ENCODE assay signal across 1 cellular context in genomic region chr3:4888913-4889846, GRCh38.
TF ChIP-seq lines count a peak whose summit lies in the region.

No MANE protein-coding gene starts in this region.

TF ChIP-seq in GM12878, 131 proteins besides CTCF, POLR2A, EP300 and RAD21 (continued from another document and continues in another):
- 0 out of 2 replicates have a peak, but pooled peaks have one; percentile 70 for TF ChIP-seq GATAD2B (conservative IDR thresholded peaks at IDR 0.05; ENCODE audit: low read depth)
- TF ChIP-seq KLF5 (IDR thresholded peaks at IDR 0.05; ENCODE audit: partially characterized antibody) = peak; percentile 30
- peak; percentile 35; the same call in 1 of the 2 replicates for TF ChIP-seq ZNF24 (IDR thresholded peaks at IDR 0.05)
- TF ChIP-seq KDM1A (IDR thresholded peaks at IDR 0.05; ENCODE audit: borderline replicate concordance) = no peak
- no peak for TF ChIP-seq MYB (IDR thresholded peaks at IDR 0.05; ENCODE audit: borderline replicate concordance, low read depth, low read length)
- TF ChIP-seq IRF5 (IDR thresholded peaks at IDR 0.05; ENCODE audit: borderline replicate concordance) = no peak
- TF ChIP-seq WRNIP1 (IDR thresholded peaks at IDR 0.05; ENCODE audit: borderline replicate concordance, low read depth, low read length) = no peak
- TF ChIP-seq STAT1 (conservative IDR thresholded peaks at IDR 0.05) = no peak
- no peak for TF ChIP-seq HDAC6 (IDR thresholded peaks at IDR 0.05; ENCODE audit: unreplicated experiment)
- TF ChIP-seq, protein P1, sequence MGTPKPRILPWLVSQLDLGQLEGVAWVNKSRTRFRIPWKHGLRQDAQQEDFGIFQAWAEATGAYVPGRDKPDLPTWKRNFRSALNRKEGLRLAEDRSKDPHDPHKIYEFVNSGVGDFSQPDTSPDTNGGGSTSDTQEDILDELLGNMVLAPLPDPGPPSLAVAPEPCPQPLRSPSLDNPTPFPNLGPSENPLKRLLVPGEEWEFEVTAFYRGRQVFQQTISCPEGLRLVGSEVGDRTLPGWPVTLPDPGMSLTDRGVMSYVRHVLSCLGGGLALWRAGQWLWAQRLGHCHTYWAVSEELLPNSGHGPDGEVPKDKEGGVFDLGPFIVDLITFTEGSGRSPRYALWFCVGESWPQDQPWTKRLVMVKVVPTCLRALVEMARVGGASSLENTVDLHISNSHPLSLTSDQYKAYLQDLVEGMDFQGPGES (IDR thresholded peaks at IDR 0.05) = no peak
- peak; percentile 56; the same call in 1 of the 2 replicates for TF ChIP-seq PAX5 (IDR thresholded peaks at IDR 0.05; ENCODE audit: borderline replicate concordance, low read depth, low read length)
- peak; percentile 62; the same call in 1 of the 2 replicates for TF ChIP-seq TCF7 (IDR thresholded peaks at IDR 0.05; ENCODE audit: borderline replicate concordance)
- no peak for TF ChIP-seq ZNF384 (IDR thresholded peaks at IDR 0.05; ENCODE audit: borderline replicate concordance, low read depth, low read length)
- no peak for TF ChIP-seq E4F1 (IDR thresholded peaks at IDR 0.05; ENCODE audit: borderline replicate concordance, partially characterized antibody)
- no peak for TF ChIP-seq ZZZ3 (IDR thresholded peaks at IDR 0.05; ENCODE audit: control insufficient read depth, insufficient read length, low read depth)
- peak; percentile 92 for TF ChIP-seq FOXM1 (IDR thresholded peaks at IDR 0.05; ENCODE audit: low read depth, low read length)
- peak; percentile 30 for TF ChIP-seq SP1 (IDR thresholded peaks at IDR 0.05; ENCODE audit: low read depth, low read length)
- TF ChIP-seq TCF12 (IDR thresholded peaks at IDR 0.05; ENCODE audit: low read depth, low read length) = peak; percentile 54; the same call in 1 of the 2 replicates
- TF ChIP-seq CREB1 (IDR thresholded peaks at IDR 0.05; ENCODE audit: low read depth) = peak; percentile 71
- no peak for TF ChIP-seq YBX1 (IDR thresholded peaks at IDR 0.05)
- peak; percentile 64; the same call in 1 of the 2 replicates for TF ChIP-seq ZBED1 (IDR thresholded peaks at IDR 0.05; ENCODE audit: borderline replicate concordance)
- TF ChIP-seq, protein P2, sequence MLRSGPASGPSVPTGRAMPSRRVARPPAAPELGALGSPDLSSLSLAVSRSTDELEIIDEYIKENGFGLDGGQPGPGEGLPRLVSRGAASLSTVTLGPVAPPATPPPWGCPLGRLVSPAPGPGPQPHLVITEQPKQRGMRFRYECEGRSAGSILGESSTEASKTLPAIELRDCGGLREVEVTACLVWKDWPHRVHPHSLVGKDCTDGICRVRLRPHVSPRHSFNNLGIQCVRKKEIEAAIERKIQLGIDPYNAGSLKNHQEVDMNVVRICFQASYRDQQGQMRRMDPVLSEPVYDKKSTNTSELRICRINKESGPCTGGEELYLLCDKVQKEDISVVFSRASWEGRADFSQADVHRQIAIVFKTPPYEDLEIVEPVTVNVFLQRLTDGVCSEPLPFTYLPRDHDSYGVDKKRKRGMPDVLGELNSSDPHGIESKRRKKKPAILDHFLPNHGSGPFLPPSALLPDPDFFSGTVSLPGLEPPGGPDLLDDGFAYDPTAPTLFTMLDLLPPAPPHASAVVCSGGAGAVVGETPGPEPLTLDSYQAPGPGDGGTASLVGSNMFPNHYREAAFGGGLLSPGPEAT (IDR thresholded peaks at IDR 0.05; ENCODE audit: low read depth) = peak; percentile 93
- no peak for TF ChIP-seq KAT2A (conservative IDR thresholded peaks at IDR 0.05; ENCODE audit: control insufficient read depth, low read depth, low read length)
- no peak for TF ChIP-seq NFYA (IDR thresholded peaks at IDR 0.05; ENCODE audit: borderline replicate concordance, low read depth, low read length)
- TF ChIP-seq E2F4 (IDR thresholded peaks at IDR 0.05; ENCODE audit: low read depth, low read length) = no peak
- no peak for TF ChIP-seq ZSCAN29 (IDR thresholded peaks at IDR 0.05)
- TF ChIP-seq YY1 (IDR thresholded peaks at IDR 0.05; ENCODE audit: low read depth, low read length) = peak; percentile 33; the same call in 1 of the 2 replicates
- TF ChIP-seq, protein P3, sequence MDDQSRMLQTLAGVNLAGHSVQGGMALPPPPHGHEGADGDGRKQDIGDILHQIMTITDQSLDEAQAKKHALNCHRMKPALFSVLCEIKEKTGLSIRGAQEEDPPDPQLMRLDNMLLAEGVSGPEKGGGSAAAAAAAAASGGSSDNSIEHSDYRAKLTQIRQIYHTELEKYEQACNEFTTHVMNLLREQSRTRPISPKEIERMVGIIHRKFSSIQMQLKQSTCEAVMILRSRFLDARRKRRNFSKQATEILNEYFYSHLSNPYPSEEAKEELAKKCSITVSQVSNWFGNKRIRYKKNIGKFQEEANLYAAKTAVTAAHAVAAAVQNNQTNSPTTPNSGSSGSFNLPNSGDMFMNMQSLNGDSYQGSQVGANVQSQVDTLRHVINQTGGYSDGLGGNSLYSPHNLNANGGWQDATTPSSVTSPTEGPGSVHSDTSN (IDR thresholded peaks at IDR 0.05; ENCODE audit: insufficient replicate concordance, low read depth, low read length) = no peak
- peak; percentile 81 for TF ChIP-seq DPF2 (IDR thresholded peaks at IDR 0.05)
- peak; percentile 46; the same call in 1 of the 2 replicates for TF ChIP-seq HDGF (IDR thresholded peaks at IDR 0.05)
- no peak for TF ChIP-seq JUND (IDR thresholded peaks at IDR 0.05; ENCODE audit: low read depth, low read length)
- no peak for TF ChIP-seq ZNF207 (IDR thresholded peaks at IDR 0.05; ENCODE audit: borderline replicate concordance)
- TF ChIP-seq SIN3A (IDR thresholded peaks at IDR 0.05; ENCODE audit: low read depth, low read length) = no peak
- no peak for TF ChIP-seq NRF1 (conservative IDR thresholded peaks at IDR 0.05; ENCODE audit: low read depth, low read length)
- TF ChIP-seq, protein P4, sequence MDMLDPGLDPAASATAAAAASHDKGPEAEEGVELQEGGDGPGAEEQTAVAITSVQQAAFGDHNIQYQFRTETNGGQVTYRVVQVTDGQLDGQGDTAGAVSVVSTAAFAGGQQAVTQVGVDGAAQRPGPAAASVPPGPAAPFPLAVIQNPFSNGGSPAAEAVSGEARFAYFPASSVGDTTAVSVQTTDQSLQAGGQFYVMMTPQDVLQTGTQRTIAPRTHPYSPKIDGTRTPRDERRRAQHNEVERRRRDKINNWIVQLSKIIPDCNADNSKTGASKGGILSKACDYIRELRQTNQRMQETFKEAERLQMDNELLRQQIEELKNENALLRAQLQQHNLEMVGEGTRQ (IDR thresholded peaks at IDR 0.05; ENCODE audit: borderline replicate concordance, low read depth, low read length) = no peak
- TF ChIP-seq BCLAF1 (IDR thresholded peaks at IDR 0.05) = no peak
- peak; percentile 27 to 50; a peak in 2 of 4 replicates for TF ChIP-seq BHLHE40 (IDR thresholded peaks at IDR 0.05; ENCODE audit: borderline replicate concordance in 1 of 2, low read depth in 2 of 2, low read length in 1 of 2)
- no peak for TF ChIP-seq CHD1 (IDR thresholded peaks at IDR 0.05; ENCODE audit: low read depth, low read length)
- no peak for TF ChIP-seq SMAD5 (IDR thresholded peaks at IDR 0.05; ENCODE audit: low read depth)
- TF ChIP-seq ETV6 (conservative IDR thresholded peaks at IDR 0.05 in 1 of 2, IDR thresholded peaks at IDR 0.05 in 1 of 2; ENCODE audit: borderline replicate concordance in 1 of 2, low read depth in 1 of 2) = peak in 1 of 2 experiments; percentile 86; a peak in 2 of 4 replicates
- TF ChIP-seq CBX5 (IDR thresholded peaks at IDR 0.05; ENCODE audit: low read depth) = peak; percentile 91
- no peak for TF ChIP-seq TARDBP (IDR thresholded peaks at IDR 0.05; ENCODE audit: borderline replicate concordance)
- TF ChIP-seq ZBTB33 (IDR thresholded peaks at IDR 0.05) = no peak
- TF ChIP-seq CBX3 (IDR thresholded peaks at IDR 0.05; ENCODE audit: borderline replicate concordance, low read depth) = no peak
- TF ChIP-seq STAT3 (IDR thresholded peaks at IDR 0.05; ENCODE audit: low read depth, low read length) = no peak; the same call in 1 of the 2 replicates
- TF ChIP-seq ZNF274 (IDR thresholded peaks at IDR 0.05; ENCODE audit: insufficient read depth, insufficient read length) = no peak
- no peak for TF ChIP-seq ESRRA (IDR thresholded peaks at IDR 0.05; ENCODE audit: low read length)
- TF ChIP-seq NR2F1 (conservative IDR thresholded peaks at IDR 0.05) = peak; percentile 79
- TF ChIP-seq TCF3 (IDR thresholded peaks at IDR 0.05; ENCODE audit: borderline replicate concordance, insufficient read depth, low read depth, low read length) = no peak
- 0 out of 2 replicates have a peak, but pooled peaks have one; percentile 56 for TF ChIP-seq CHD2 (IDR thresholded peaks at IDR 0.05; ENCODE audit: borderline replicate concordance, low read depth, low read length)
